10 cellular contexts compared by ENCODE assay signal in the genomic region with DNA sequence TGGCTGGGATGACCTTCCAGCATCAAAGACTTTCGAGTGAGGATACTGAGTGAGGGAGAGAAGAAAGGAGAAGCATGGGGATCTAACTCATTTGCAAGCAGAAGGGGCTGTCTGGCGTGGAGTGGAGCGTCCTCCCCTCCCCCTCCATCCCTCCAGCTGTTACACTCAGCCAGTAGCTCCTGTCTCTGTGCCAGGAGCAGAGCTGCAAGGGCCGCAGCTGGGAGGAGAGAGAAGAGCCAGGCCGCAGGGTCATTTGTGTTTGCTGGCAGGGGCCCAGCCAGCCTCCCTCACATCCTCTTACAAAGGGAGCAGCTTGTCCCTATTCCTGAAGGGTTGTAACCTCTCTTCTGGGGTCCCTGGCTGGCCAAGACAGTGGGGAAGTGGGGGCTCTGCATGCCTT. TPM values are rescaled to one million over a fixed set of nuclear protein-coding genes. Genes with fewer than 3 reads are reported as not detected.
DNase-seq lines count a peak whose midpoint lies in the region; ATAC-seq and TF ChIP-seq lines count a peak whose summit lies in the region.
"Had no signal": no experiment of that assay in that cellular context is flagged by ENCODE, and none has a peak within 500 bp of the region (broad histone marks: within the 10 kb centered on the region; RNA-seq: fewer than 3 reads in every experiment).

No MANE protein-coding gene starts in this region.

- H3K4me1 ChIP-seq in spleen, result peaks cover 0 to 59% (median 39%) of the 10 kb centered on the region in 6 donors

- peaks cover 0 to 6% (median 0%) of the 10 kb centered on the region in 7 donors for H3K27me3 ChIP-seq in spleen (replicated peaks in 1 of 7)

- no peak for TF ChIP-seq POLR2A in spleen (IDR thresholded peaks at IDR 0.05)

- no peaks in the 10 kb centered on the region for H3K27me3 Mint-ChIP-seq in brain

- H3K36me3 Mint-ChIP-seq in brain, result peaks cover 72% of the 10 kb centered on the region

- H3K4me1 Mint-ChIP-seq in brain, result peaks cover 77% of the 10 kb centered on the region

- TF ChIP-seq CTCF in brain (conservative IDR thresholded peaks at IDR 0.05), result no peak
- no peak for TF ChIP-seq CTCF in spleen (IDR thresholded peaks at IDR 0.05 in 8 of 11, conservative IDR thresholded peaks at IDR 0.05 in 3 of 11)

- intact Hi-C loops in spleen (cut with DNase I; ENCODE audit: low total_unique reads), result no loop called here

- peak overlapping the region in 5 of 8 donors; percentile 29 to 55 (median 53) for H3K27ac ChIP-seq in spleen

- H3K4me3 ChIP-seq in spleen, result no peak overlapping the region
- H3K4me3 ChIP-seq: GM12878 had no signal

- DNase-seq in MV-4-11 (lab: John Stamatoyannopoulos, UW), result peak; percentile 64
- DNase-seq in kidney glomerular epithelial cell (lab: John Stamatoyannopoulos, UW), result peak; percentile 9
- no peak for DNase-seq in spleen
- no peak for DNase-seq in amniotic stem cell (lab: John Stamatoyannopoulos, UW)
- DNase-seq in SW 1271 (lab: John Stamatoyannopoulos, UW), result no peak
- DNase-seq in SIG-M5 treated with dmso at 0.1 percent for 504 hours (lab: John Stamatoyannopoulos, UW; ENCODE audit: unreplicated experiment), result no peak
- DNase-seq: NCI-H446 treated with DMSO at 0.1 percent for 48 hours had no signal

- no peak for ATAC-seq in HG03378 (IDR thresholded peaks at IDR 0.05; ENCODE audit: unreplicated experiment)
- ATAC-seq: GM12878 had no signal

- peaks cover 0 to 2% (median 0%) of the 10 kb centered on the region in 5 experiments for H3K9me3 Mint-ChIP-seq in brain

- peak overlapping the region; percentile 85 to 95 (median 87) for H3K27ac Mint-ChIP-seq in brain

- H3K36me3 ChIP-seq in spleen, result peaks cover 0 to 18% (median 0%) of the 10 kb centered on the region in 6 donors

- H3K4me3 Mint-ChIP-seq in brain, result peak overlapping the region in 2 of 5 experiments; percentile 32 to 55

- H3K9me3 ChIP-seq in spleen, result no peaks in the 10 kb centered on the region

- WGBS in spleen, 5 donors, result 27 to 50% (median 34%) methylated on average over 4 to 5 of the region's 5 CpGs

RNA-seq across cellular contexts. Expression of gene NECTIN1, which starts 58.0 kb away (rescaled TPM):
- polyA plus RNA-seq in brain (ENCODE audit: insufficient read depth, low read depth, low replicate concordance) (56.3 TPM), spleen (1 to 10 TPM in 2 of 3 donors, under 1 TPM in 1; 0.67 to 2.3 (median 1.1) TPM)
- total RNA-seq in spleen, result 10 to 100 TPM in 1 of 7 donors, 1 to 10 TPM in 6; 4.6 to 16.2 (median 7.7) TPM

Comparison
In these comparisons a context has a peak if more than half of its experiments do, and no peak if none do; other contexts are left out.
1. DNase-seq: peak in MV-4-11 (single experiment) and kidney glomerular epithelial cell (single experiment); none in spleen (single experiment), amniotic stem cell (single experiment), SW 1271 (0 of 2) and SIG-M5 treated with dmso at 0.1 percent for 504 hours (single experiment).
2. RNA of gene NECTIN1, which starts 58.0 kb away (polyA plus RNA-seq): 56.3 TPM in brain (single experiment); 0.67 to 2.3 TPM in spleen; every median in the first group is over 10 times any median in the second.